20 cellular contexts compared by ENCODE assay signal in the genomic region with DNA sequence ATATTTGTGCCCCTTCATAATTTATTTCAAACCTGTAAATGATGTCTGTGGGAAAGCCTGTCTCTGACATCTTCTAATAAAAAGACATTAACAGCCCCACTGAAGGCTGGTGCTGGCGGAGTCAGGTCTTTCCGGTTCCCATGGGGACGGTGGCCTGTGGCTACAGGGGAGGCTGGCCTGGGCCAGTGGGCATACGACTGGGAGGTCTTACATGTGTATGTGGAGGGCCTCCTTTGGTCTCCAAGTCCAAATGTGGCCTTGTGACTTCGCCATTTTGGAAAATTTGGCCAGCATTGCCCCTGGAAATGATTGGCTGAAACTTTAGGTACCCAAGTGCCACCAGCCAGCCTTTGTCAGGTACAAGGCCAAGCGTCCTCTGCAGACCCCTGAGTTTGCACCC. TPM values are rescaled to one million over a fixed set of nuclear protein-coding genes. Genes with fewer than 3 reads are reported as not detected.
A peak's percentile ranks its signal among the peaks of the same experiment; 100 is the strongest.
DNase-seq lines count a peak whose midpoint lies in the region; ATAC-seq, FAIRE-seq and TF ChIP-seq lines count a peak whose summit lies in the region.
"Had no signal": no experiment of that assay in that cellular context is flagged by ENCODE, and none has a peak within 500 bp of the region (broad histone marks: within the 10 kb centered on the region; RNA-seq: fewer than 3 reads in every experiment).

No MANE protein-coding gene starts in this region.

- no peak for FAIRE-seq in kidney (lab: Jason Lieb, UNC)
- FAIRE-seq: A204.1, GM19239 had no signal

- no peak overlapping the region for H3K27ac ChIP-seq in Peyer's patch
- no peak overlapping the region for H3K27ac ChIP-seq in kidney (ENCODE audit: low read depth in 2 of 2, low read length in 2 of 2)
- no peak overlapping the region for H3K27ac ChIP-seq in aorta (ENCODE audit: low read depth in 1 of 2, low read length in 2 of 2)
- H3K27ac ChIP-seq: SJSA1 had no signal

- H3K9ac ChIP-seq in kidney (ENCODE audit: low read length in 2 of 2): no peak overlapping the region

- no peak overlapping the region for H3K27ac Mint-ChIP-seq in activated naive CD8-positive, alpha-beta T cell treated with anti-CD3 and anti-CD28 coated beads, Interleukin-2, amount 10 ng/mL, durations not matched to agents 7 days and 5 days
- H3K27ac Mint-ChIP-seq in activated naive CD8-positive, alpha-beta T cell treated with anti-CD3 and anti-CD28 coated beads, Interleukin-2, amount 50 U/mL, for 24 hours: no peak overlapping the region
- H3K27ac Mint-ChIP-seq in CD14-positive monocyte (no peak overlapping the region), mesothelial cell of epicardium (no peak overlapping the region)
- H3K27ac Mint-ChIP-seq: B cell; CD4-positive, CD25-positive, alpha-beta regulatory T cell; IgD-negative memory B cell had no signal

- H3K9me3 Mint-ChIP-seq in activated naive CD8-positive, alpha-beta T cell treated with anti-CD3 and anti-CD28 coated beads, Interleukin-2, amount 10 ng/mL, durations not matched to agents 7 days and 5 days: no peaks in the 10 kb centered on the region
- no peaks in the 10 kb centered on the region for H3K9me3 Mint-ChIP-seq in activated naive CD8-positive, alpha-beta T cell treated with anti-CD3 and anti-CD28 coated beads, Interleukin-2, amount 50 U/mL, for 24 hours
- peaks cover 0 to 3% (median 0%) of the 10 kb centered on the region in 7 donors for H3K9me3 Mint-ChIP-seq in CD14-positive monocyte
- H3K9me3 Mint-ChIP-seq in mesothelial cell of epicardium: no peaks in the 10 kb centered on the region
- H3K9me3 Mint-ChIP-seq: CD4-positive, CD25-positive, alpha-beta regulatory T cell; IgD-negative memory B cell had no signal

- peak; percentile 13 for DNase-seq in activated naive CD8-positive, alpha-beta T cell treated with anti-CD3 and anti-CD28 coated beads, Interleukin-2, amount 10 ng/mL, durations not matched to agents 7 days and 5 days
- DNase-seq in activated naive CD8-positive, alpha-beta T cell treated with anti-CD3 and anti-CD28 coated beads, Interleukin-2, amount 50 U/mL, for 24 hours: no peak
- DNase-seq in Peyer's patch (peak in 2 of 3 donors; percentile 7 to 36), kidney (peak; percentile 45), aorta (peak; percentile 29 to 42), CD14-positive monocyte (ENCODE audit: low spot score) (no peak), mesothelial cell of epicardium (ENCODE audit: low spot score in 2 of 2, unreplicated experiment in 2 of 2) (no peak)
- DNase-seq: CD4-positive, CD25-positive, alpha-beta regulatory T cell; EL; GF-D8; MV-4-11; NCI-H1105 treated with DMSO at 0.1 percent for 48 hours; NCI-H2081 treated with DMSO at 0.1 percent for 48 hours; NCI-H446 treated with DMSO at 0.1 percent for 48 hours; NCI-H526 treated with DMSO at 0.1 percent for 48 hours had no signal

- peaks cover 15% of the 10 kb centered on the region for H3K27me3 Mint-ChIP-seq in activated naive CD8-positive, alpha-beta T cell treated with anti-CD3 and anti-CD28 coated beads, Interleukin-2, amount 10 ng/mL, durations not matched to agents 7 days and 5 days
- H3K27me3 Mint-ChIP-seq in activated naive CD8-positive, alpha-beta T cell treated with anti-CD3 and anti-CD28 coated beads, Interleukin-2, amount 50 U/mL, for 24 hours: no peaks in the 10 kb centered on the region
- H3K27me3 Mint-ChIP-seq in CD14-positive monocyte (ENCODE audit: low read depth in 3 of 3) (peaks cover 2 to 12% (median 5%) of the 10 kb centered on the region in 3 donors), mesothelial cell of epicardium (ENCODE audit: low read depth) (peaks cover 16% of the 10 kb centered on the region)
- H3K27me3 Mint-ChIP-seq: B cell had no signal

- WGBS in aorta, 2 donors: 77 to 80% methylated on average over 6 of the region's 6 CpGs

- TF ChIP-seq CTCF in Peyer's patch (IDR thresholded peaks at IDR 0.05): no peak
- no peak for TF ChIP-seq CTCF in kidney (IDR thresholded peaks at IDR 0.05; ENCODE audit: borderline replicate concordance, extremely low read depth, insufficient read depth)
- TF ChIP-seq CTCF in CD14-positive monocyte (IDR thresholded peaks at IDR 0.05): no peak
- no peak for TF ChIP-seq CTCF in mesothelial cell of epicardium (IDR thresholded peaks at IDR 0.05; ENCODE audit: unreplicated experiment)

- intact Hi-C loops in kidney (cut with DNase I): no loop called here
- intact Hi-C loops in aorta (cut with DNase I): no loop called here
- intact Hi-C loops in CD14-positive monocyte (cut with micrococcal nuclease): no loop called here

- no peaks in the 10 kb centered on the region for H3K4me1 Mint-ChIP-seq in activated naive CD8-positive, alpha-beta T cell treated with anti-CD3 and anti-CD28 coated beads, Interleukin-2, amount 10 ng/mL, durations not matched to agents 7 days and 5 days
- no peaks in the 10 kb centered on the region for H3K4me1 Mint-ChIP-seq in activated naive CD8-positive, alpha-beta T cell treated with anti-CD3 and anti-CD28 coated beads, Interleukin-2, amount 50 U/mL, for 24 hours
- H3K4me1 Mint-ChIP-seq in CD14-positive monocyte: no peaks in the 10 kb centered on the region
- H3K4me1 Mint-ChIP-seq in mesothelial cell of epicardium: no peaks in the 10 kb centered on the region
- H3K4me1 Mint-ChIP-seq: CD4-positive, CD25-positive, alpha-beta regulatory T cell had no signal

- H3K4me3 ChIP-seq in Peyer's patch: no peak overlapping the region
- no peak overlapping the region for H3K4me3 ChIP-seq in kidney (ENCODE audit: low read length in 2 of 2)
- H3K4me3 ChIP-seq in aorta (ENCODE audit: low read length in 2 of 2): no peak overlapping the region
- H3K4me3 ChIP-seq: SJSA1 had no signal

- TF ChIP-seq POLR2A in Peyer's patch (IDR thresholded peaks at IDR 0.05): no peak

- H3K36me3 Mint-ChIP-seq in activated naive CD8-positive, alpha-beta T cell treated with anti-CD3 and anti-CD28 coated beads, Interleukin-2, amount 10 ng/mL, durations not matched to agents 7 days and 5 days: no peaks in the 10 kb centered on the region
- H3K36me3 Mint-ChIP-seq in activated naive CD8-positive, alpha-beta T cell treated with anti-CD3 and anti-CD28 coated beads, Interleukin-2, amount 50 U/mL, for 24 hours (ENCODE audit: low read depth): no peaks in the 10 kb centered on the region
- no peaks in the 10 kb centered on the region for H3K36me3 Mint-ChIP-seq in CD14-positive monocyte
- no peaks in the 10 kb centered on the region for H3K36me3 Mint-ChIP-seq in mesothelial cell of epicardium
- H3K36me3 Mint-ChIP-seq: CD4-positive, CD25-positive, alpha-beta regulatory T cell had no signal

- H3K4me1 ChIP-seq in Peyer's patch (no peaks in the 10 kb centered on the region), kidney (ENCODE audit: control insufficient read depth in 1 of 2, insufficient read depth in 1 of 2, low read depth in 1 of 2, low read length in 2 of 2) (no peaks in the 10 kb centered on the region), aorta (ENCODE audit: control insufficient read depth in 1 of 2, insufficient read depth in 2 of 2, low read length in 2 of 2) (no peaks in the 10 kb centered on the region)
- H3K4me1 ChIP-seq: SJSA1 had no signal

- H3K36me3 ChIP-seq in Peyer's patch: no peaks in the 10 kb centered on the region
- no peaks in the 10 kb centered on the region for H3K36me3 ChIP-seq in kidney (ENCODE audit: control insufficient read depth in 1 of 2, insufficient read depth in 2 of 2, low read length in 2 of 2)
- no peaks in the 10 kb centered on the region for H3K36me3 ChIP-seq in aorta (ENCODE audit: control insufficient read depth in 1 of 2, insufficient read depth in 2 of 2, low read length in 1 of 2)
- H3K36me3 ChIP-seq: SJSA1 had no signal

- H3K9me3 ChIP-seq in Peyer's patch (no peaks in the 10 kb centered on the region), kidney (ENCODE audit: control insufficient read depth in 1 of 2, low read length in 2 of 2) (no peaks in the 10 kb centered on the region), aorta (ENCODE audit: control insufficient read depth, low read length) (no peaks in the 10 kb centered on the region)
- H3K9me3 ChIP-seq: SJSA1 had no signal

- ATAC-seq in activated naive CD8-positive, alpha-beta T cell treated with anti-CD3 and anti-CD28 coated beads, Interleukin-2, amount 10 ng/mL, durations not matched to agents 7 days and 5 days (ENCODE audit: low read depth): no peak
- no peak for ATAC-seq in activated naive CD8-positive, alpha-beta T cell treated with anti-CD3 and anti-CD28 coated beads, Interleukin-2, amount 50 U/mL, for 24 hours
- no peak for ATAC-seq in aorta (ENCODE audit: low FRiP score)

- no peaks in the 10 kb centered on the region for H3K27me3 ChIP-seq in Peyer's patch
- H3K27me3 ChIP-seq in aorta (ENCODE audit: control insufficient read depth in 1 of 2, insufficient read depth in 2 of 2, low read length in 1 of 2): no peaks in the 10 kb centered on the region

- POLR2A ChIA-PET in activated naive CD8-positive, alpha-beta T cell treated with anti-CD3 and anti-CD28 coated beads, Interleukin-2, amount 10 ng/mL, durations not matched to agents 7 days and 5 days (lab: Charles Lee): no interaction called here

- no peak overlapping the region for H3K4me3 Mint-ChIP-seq in activated naive CD8-positive, alpha-beta T cell treated with anti-CD3 and anti-CD28 coated beads, Interleukin-2, amount 10 ng/mL, durations not matched to agents 7 days and 5 days
- no peak overlapping the region for H3K4me3 Mint-ChIP-seq in activated naive CD8-positive, alpha-beta T cell treated with anti-CD3 and anti-CD28 coated beads, Interleukin-2, amount 50 U/mL, for 24 hours
- H3K4me3 Mint-ChIP-seq in CD14-positive monocyte: no peak overlapping the region
- no peak overlapping the region for H3K4me3 Mint-ChIP-seq in mesothelial cell of epicardium
- H3K4me3 Mint-ChIP-seq: B cell; CD4-positive, CD25-positive, alpha-beta regulatory T cell; IgD-negative memory B cell had no signal

RNA-seq across cellular contexts. Expression of gene IQSEC1, which starts 50.0 kb away (rescaled TPM):
- 10 to 100 TPM; 59.5 to 64.6 TPM for total RNA-seq in activated naive CD8-positive, alpha-beta T cell treated with anti-CD3 and anti-CD28 coated beads, Interleukin-2, amount 10 ng/mL, durations not matched to agents 7 days and 5 days
- 10 to 100 TPM; 13.7 to 59.4 (median 35.5) TPM for total RNA-seq in Peyer's patch
- total RNA-seq in kidney: 45.7 TPM
- 15.1 TPM for polyA plus RNA-seq in kidney (ENCODE audit: insufficient read depth, low read depth, low replicate concordance)
- total RNA-seq in aorta: 10 to 100 TPM; 76.1 to 84.7 TPM
- polyA plus RNA-seq in aorta: 10 to 100 TPM; 12.6 to 23.7 TPM
- 10 to 100 TPM; 17.7 to 30.3 TPM for polyA plus RNA-seq in CD14-positive monocyte
- total RNA-seq in mesothelial cell of epicardium: 39.9 to 42.4 TPM (median 41.7 TPM) in 3 replicates

Comparison
In these comparisons a context has a peak if more than half of its experiments do, and no peak if none do; other contexts are left out.
1. DNase-seq: peak in activated naive CD8-positive, alpha-beta T cell treated with anti-CD3 and anti-CD28 coated beads, Interleukin-2, amount 10 ng/mL, durations not matched to agents 7 days and 5 days (single experiment), Peyer's patch (2 of 3), kidney (single experiment) and aorta (2 of 2); none in activated naive CD8-positive, alpha-beta T cell treated with anti-CD3 and anti-CD28 coated beads, Interleukin-2, amount 50 U/mL, for 24 hours (single experiment), CD14-positive monocyte (single experiment) and mesothelial cell of epicardium (0 of 2).